In the genomic region with DNA sequence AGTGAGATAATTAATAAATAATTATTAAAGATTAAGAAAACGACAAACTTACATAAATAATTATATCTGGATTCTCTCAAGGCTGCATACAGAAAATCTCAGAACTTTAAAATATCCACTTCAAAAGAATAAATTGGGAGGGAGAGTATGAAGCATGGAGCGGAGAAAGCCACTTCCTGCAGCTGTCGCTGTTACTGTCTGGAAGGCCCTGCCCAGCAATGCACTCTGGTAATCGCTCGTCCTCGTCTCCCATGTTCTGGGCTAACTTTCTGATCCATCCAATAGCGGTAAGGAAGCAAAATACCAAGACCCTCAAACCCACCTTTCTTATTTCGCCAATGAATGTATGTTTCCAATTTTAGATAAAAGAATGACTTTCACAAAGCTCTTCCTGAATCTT, we compare ENCODE assay signal across 26 cellular contexts. TPM values are rescaled to one million over a fixed set of nuclear protein-coding genes. Genes with fewer than 3 reads are reported as not detected.
DNase-seq lines count a peak whose midpoint lies in the region; ATAC-seq lines count a peak whose summit lies in the region.
"Had no signal": no experiment of that assay in that cellular context is flagged by ENCODE, and none has a peak within 500 bp of the region (broad histone marks: within the 10 kb centered on the region; RNA-seq: fewer than 3 reads in every experiment).

No MANE protein-coding gene starts in this region.

- H3K4me3 ChIP-seq in neuronal stem cell (ENCODE audit: low read length in 2 of 2) = no peak overlapping the region
- H3K4me3 ChIP-seq: cardiac muscle cell, hepatocyte, lower lobe of right lung, MG63, pancreas had no signal

- peak overlapping the region; percentile 5 for H2AFZ ChIP-seq in neuronal stem cell (ENCODE audit: low read length)
- H2AFZ ChIP-seq: hepatocyte had no signal

- no peak overlapping the region for H3K14ac ChIP-seq in neuronal stem cell (ENCODE audit: low read length)

- H3K23ac ChIP-seq in neuronal stem cell (ENCODE audit: low read depth, low read length, poor library complexity) = no peak overlapping the region

- no peak overlapping the region for H2BK5ac ChIP-seq in neuronal stem cell (ENCODE audit: low read length)

- H4K8ac ChIP-seq in neuronal stem cell (ENCODE audit: low read depth, low read length) = no peak overlapping the region

- H2AK5ac ChIP-seq in neuronal stem cell (ENCODE audit: low read depth, low read length) = no peak overlapping the region

- no peaks in the 10 kb centered on the region for H3K36me3 ChIP-seq in neuronal stem cell (replicated peaks in 1 of 2; ENCODE audit: control insufficient read depth in 2 of 2, insufficient read depth in 2 of 2, low read length in 2 of 2)
- H3K36me3 ChIP-seq: cardiac muscle cell, MG63, pancreas had no signal

- no peak overlapping the region for H3K9ac ChIP-seq in neuronal stem cell (ENCODE audit: low read depth, low read length, poor library complexity)

- peaks cover 22 to 39% of the 10 kb centered on the region in 2 donors for H3K4me1 ChIP-seq in neuronal stem cell (ENCODE audit: control insufficient read depth in 2 of 2, insufficient read depth in 1 of 2, low read depth in 1 of 2, low read length in 2 of 2)
- H3K4me1 ChIP-seq: pancreas had no signal

- H3K27ac ChIP-seq in caudate nucleus (ENCODE audit: low read depth, low read length) = peak overlapping the region; percentile 46
- no peak overlapping the region for H3K27ac ChIP-seq in neuronal stem cell (replicated peaks; ENCODE audit: low read length)
- H3K27ac ChIP-seq: cardiac muscle cell, hepatocyte, lower lobe of right lung, pancreas, VCaP had no signal

- no CpG with 5 or more reads among the region's 8 CpGs for WGBS in neuronal stem cell (ENCODE audit: extremely low coverage in 2 of 2, insufficient read length in 2 of 2, insufficient replicate concordance in 1 of 2), 2 donors

- DNase-seq in NCI-H526 treated with DMSO at 0.1 percent for 48 hours (lab: John Stamatoyannopoulos, UW) (peak; percentile 54), NCI-H526 (lab: John Stamatoyannopoulos, UW) (no peak), Kasumi-1 (lab: John Stamatoyannopoulos, UW) (peak; percentile 51 to 61), caudate nucleus (lab: John Stamatoyannopoulos, UW) (peak in 2 of 61 donors; percentile 22 to 25), neuronal stem cell (ENCODE audit: low spot score) (no peak), AG08396 (ENCODE audit: low spot score) (no peak), NCI-H1092 treated with DMSO at 0.1 percent for 48 hours (lab: John Stamatoyannopoulos, UW) (no peak)
- DNase-seq: activated CD4-positive, alpha-beta memory T cell treated with anti-CD3 and anti-CD28 coated beads for 36 hours; activated T-cell treated with anti-CD3 and anti-CD28 coated beads, Interleukin-2, amount 50 U/mL, for 1 hour; amniotic stem cell; CD4-positive, CD25-positive, alpha-beta regulatory T cell; effector CD4-positive, alpha-beta T cell; foreskin melanocyte; lower lobe of right lung; MG63; NCI-H1436 treated with DMSO at 0.1 percent for 48 hours; NCI-H82; OCI-M1; pancreas; Right ventricle myocardium superior; T-helper 1 cell had no signal

- H2BK120ac ChIP-seq in neuronal stem cell (ENCODE audit: low read depth, low read length) = no peak overlapping the region

- no peak overlapping the region for H3K4ac ChIP-seq in neuronal stem cell (ENCODE audit: low read length)

- H3K4me2 ChIP-seq in neuronal stem cell (ENCODE audit: insufficient read depth, low read length, poor library complexity, severe bottlenecking) = no peak overlapping the region
- H3K4me2 ChIP-seq: hepatocyte had no signal

- H2BK12ac ChIP-seq in neuronal stem cell (ENCODE audit: low read length) = no peak overlapping the region

- H3K9me3 ChIP-seq in neuronal stem cell (replicated peaks in 1 of 2; ENCODE audit: control insufficient read depth in 2 of 2, insufficient read depth in 1 of 2, low read depth in 1 of 2, low read length in 2 of 2) = peaks cover 0 to 5% of the 10 kb centered on the region in 2 donors
- H3K9me3 ChIP-seq: lower lobe of right lung, pancreas had no signal

- no peak overlapping the region for H2BK15ac ChIP-seq in neuronal stem cell (ENCODE audit: low read length)

- ATAC-seq in GM21381 (IDR thresholded peaks at IDR 0.05; ENCODE audit: unreplicated experiment) = no peak
- ATAC-seq: lower lobe of right lung, sciatic nerve had no signal

- no peak overlapping the region for H3K18ac ChIP-seq in neuronal stem cell (ENCODE audit: low read length)

- H3K79me1 ChIP-seq in neuronal stem cell (ENCODE audit: low read depth, low read length) = no peaks in the 10 kb centered on the region

- H4K91ac ChIP-seq in neuronal stem cell (ENCODE audit: low read depth, low read length, poor library complexity) = no peak overlapping the region

- H3K27me3 ChIP-seq in neuronal stem cell (ENCODE audit: control insufficient read depth in 3 of 3, insufficient read depth in 3 of 3, low read depth in 1 of 3, low read length in 3 of 3) = no peaks in the 10 kb centered on the region
- H3K27me3 ChIP-seq: cardiac muscle cell, hepatocyte, MG63, pancreas had no signal

RNA-seq across cellular contexts. Expression of gene CYRIA, which starts 26.7 kb away (rescaled TPM):
- polyA plus RNA-seq in neuronal stem cell (2013, experiment 1 of 2) = 2.1 TPM
- polyA plus RNA-seq in neuronal stem cell (2013, experiment 2 of 2) = 2.2 TPM

Comparison
In these comparisons a context has a peak if more than half of its experiments do, and no peak if none do; other contexts are left out.
1. DNase-seq: peak in NCI-H526 treated with DMSO at 0.1 percent for 48 hours (single experiment) and Kasumi-1 (2 of 2); none in NCI-H526 (0 of 2), neuronal stem cell (single experiment), AG08396 (single experiment) and NCI-H1092 treated with DMSO at 0.1 percent for 48 hours (single experiment).